ENCODE assay signal across 20 cellular contexts in the genomic region with DNA sequence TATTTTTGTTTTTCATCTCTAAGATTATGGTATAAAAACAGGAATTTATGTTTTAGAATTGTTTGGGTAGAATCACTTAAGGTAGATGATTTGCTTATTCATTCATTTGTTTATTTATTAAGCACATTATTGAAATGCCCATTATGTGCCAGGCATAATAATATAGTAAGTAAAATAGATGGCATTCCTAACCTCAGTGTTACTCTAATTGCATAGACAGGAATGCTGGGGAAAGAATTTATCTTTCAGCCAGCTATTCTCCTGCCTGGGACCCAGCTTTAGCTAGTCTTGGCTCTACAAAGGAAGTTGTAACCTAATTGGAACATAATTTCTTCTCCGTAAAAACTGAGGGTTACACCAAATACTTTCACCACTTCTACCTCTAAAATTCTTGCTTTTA.
DNase-seq lines count a peak whose midpoint lies in the region; ATAC-seq, FAIRE-seq and TF ChIP-seq lines count a peak whose summit lies in the region.
"Had no signal": no experiment of that assay in that cellular context is flagged by ENCODE, and none has a peak within 500 bp of the region (broad histone marks: within the 10 kb centered on the region; RNA-seq: fewer than 3 reads in every experiment).

No MANE protein-coding gene starts in this region.

- H3K9me3 Mint-ChIP-seq in activated naive CD8-positive, alpha-beta T cell (ENCODE audit: low read depth), result no peaks in the 10 kb centered on the region
- H3K9me3 Mint-ChIP-seq in activated naive CD8-positive, alpha-beta T cell treated with anti-CD3 and anti-CD28 coated beads, Interleukin-2, amount 50 U/mL, for 24 hours, result no peaks in the 10 kb centered on the region
- H3K9me3 Mint-ChIP-seq: CD4-positive, alpha-beta memory T cell had no signal

- H3K4me1 Mint-ChIP-seq in activated naive CD8-positive, alpha-beta T cell (ENCODE audit: low read depth), result peaks cover 68% of the 10 kb centered on the region
- peaks cover 63% of the 10 kb centered on the region for H3K4me1 Mint-ChIP-seq in activated naive CD8-positive, alpha-beta T cell treated with anti-CD3 and anti-CD28 coated beads, Interleukin-2, amount 50 U/mL, for 24 hours

- H3K27me3 ChIP-seq in adipocyte (replicated peaks; ENCODE audit: control insufficient read depth, insufficient read depth, low read length), result no peaks in the 10 kb centered on the region
- no peaks in the 10 kb centered on the region for H3K27me3 ChIP-seq in iPS-18a (ENCODE audit: control insufficient read depth, insufficient read depth, low read length)
- no peaks in the 10 kb centered on the region for H3K27me3 ChIP-seq in subcutaneous abdominal adipose tissue (ENCODE audit: control insufficient read depth in 5 of 5, insufficient read depth in 4 of 5, low read length in 5 of 5)
- H3K27me3 ChIP-seq: MG63, pancreas had no signal

- FAIRE-seq in D721Med (lab: Jason Lieb, UNC), result no peak
- FAIRE-seq: bronchial epithelial cell, pancreas had no signal

- H3K4me3 ChIP-seq in adipocyte (ENCODE audit: low read length), result peak overlapping the region; percentile 31
- H3K4me3 ChIP-seq in iPS-18a (ENCODE audit: low read length), result no peak overlapping the region
- no peak overlapping the region for H3K4me3 ChIP-seq in subcutaneous abdominal adipose tissue (ENCODE audit: low read depth in 1 of 5, low read length in 5 of 5)
- H3K4me3 ChIP-seq: MG63, pancreas had no signal

- H3K9ac ChIP-seq in adipocyte (ENCODE audit: low read length), result no peak overlapping the region
- H3K9ac ChIP-seq in iPS-18a (ENCODE audit: low read length), result no peak overlapping the region
- H3K9ac ChIP-seq in subcutaneous abdominal adipose tissue (ENCODE audit: low read length in 5 of 5), result no peak overlapping the region

- H3K27ac ChIP-seq in iPS-18a (ENCODE audit: low read length) (peak overlapping the region; percentile 32), subcutaneous abdominal adipose tissue (ENCODE audit: low read depth, low read length) (peak overlapping the region; percentile 20)
- H3K27ac ChIP-seq: 22Rv1, pancreas had no signal

- TF ChIP-seq CTCF in D721Med (IDR thresholded peaks at IDR 0.05; ENCODE audit: insufficient read depth, missing control alignments), result no peak

- H3K36me3 Mint-ChIP-seq in activated naive CD8-positive, alpha-beta T cell, result peaks cover 10% of the 10 kb centered on the region
- peaks cover 18% of the 10 kb centered on the region for H3K36me3 Mint-ChIP-seq in activated naive CD8-positive, alpha-beta T cell treated with anti-CD3 and anti-CD28 coated beads, Interleukin-2, amount 50 U/mL, for 24 hours (ENCODE audit: low read depth)

- H3K36me3 ChIP-seq in adipocyte (ENCODE audit: control insufficient read depth, insufficient read depth, low read length, severe bottlenecking) (no peaks in the 10 kb centered on the region), iPS-18a (ENCODE audit: control insufficient read depth, low read depth, low read length) (no peaks in the 10 kb centered on the region), subcutaneous abdominal adipose tissue (ENCODE audit: control insufficient read depth in 5 of 5, insufficient read depth in 5 of 5, low read length in 5 of 5) (peaks cover 0 to 3% (median 0%) of the 10 kb centered on the region in 5 donors)
- H3K36me3 ChIP-seq: MG63, pancreas had no signal

- H3K4me1 ChIP-seq in adipocyte (ENCODE audit: control insufficient read depth, insufficient read depth, low read length) (peaks cover 39% of the 10 kb centered on the region), iPS-18a (ENCODE audit: control insufficient read depth, low read depth, low read length) (peaks cover 8% of the 10 kb centered on the region), subcutaneous abdominal adipose tissue (ENCODE audit: control insufficient read depth in 5 of 5, insufficient read depth in 5 of 5, low read length in 5 of 5) (peaks cover 0 to 26% (median 16%) of the 10 kb centered on the region in 5 donors)

- peak overlapping the region; percentile 35 for H3K27ac Mint-ChIP-seq in activated naive CD8-positive, alpha-beta T cell
- no peak overlapping the region for H3K27ac Mint-ChIP-seq in activated naive CD8-positive, alpha-beta T cell treated with anti-CD3 and anti-CD28 coated beads, Interleukin-2, amount 50 U/mL, for 24 hours

- H3K27me3 Mint-ChIP-seq in activated naive CD8-positive, alpha-beta T cell, result no peaks in the 10 kb centered on the region
- H3K27me3 Mint-ChIP-seq in activated naive CD8-positive, alpha-beta T cell treated with anti-CD3 and anti-CD28 coated beads, Interleukin-2, amount 50 U/mL, for 24 hours, result no peaks in the 10 kb centered on the region
- H3K27me3 Mint-ChIP-seq: CD4-positive, alpha-beta memory T cell had no signal

- H3K9me3 ChIP-seq in adipocyte (ENCODE audit: control insufficient read depth, low read length) (no peaks in the 10 kb centered on the region), iPS-18a (ENCODE audit: control insufficient read depth, low read depth, low read length) (no peaks in the 10 kb centered on the region), subcutaneous abdominal adipose tissue (ENCODE audit: control insufficient read depth in 5 of 5, low read length in 5 of 5) (no peaks in the 10 kb centered on the region)
- H3K9me3 ChIP-seq: MG63, pancreas had no signal

- no peak overlapping the region for H3K4me3 Mint-ChIP-seq in activated naive CD8-positive, alpha-beta T cell
- no peak overlapping the region for H3K4me3 Mint-ChIP-seq in activated naive CD8-positive, alpha-beta T cell treated with anti-CD3 and anti-CD28 coated beads, Interleukin-2, amount 50 U/mL, for 24 hours
- H3K4me3 Mint-ChIP-seq: CD4-positive, alpha-beta memory T cell had no signal

- no peak for ATAC-seq in activated naive CD8-positive, alpha-beta T cell treated with anti-CD3 and anti-CD28 coated beads, Interleukin-2, amount 50 U/mL, for 24 hours
- ATAC-seq in GM21526 (IDR thresholded peaks at IDR 0.05; ENCODE audit: low FRiP score, unreplicated experiment), result no peak

- DNase-seq in activated naive CD8-positive, alpha-beta T cell treated with anti-CD3 and anti-CD28 coated beads, Interleukin-2, amount 50 U/mL, for 24 hours, result no peak
- DNase-seq in adipocyte (ENCODE audit: low read depth), result peak; percentile 48
- DNase-seq in NCI-H1694 (lab: John Stamatoyannopoulos, UW), result no peak
- no peak for DNase-seq in D721Med (ENCODE audit: insufficient read length, low spot score)
- DNase-seq: activated CD4-positive, alpha-beta T cell treated with anti-CD3 and anti-CD28 coated beads for 1 hour; activated CD8-positive, alpha-beta memory T cell treated with anti-CD3 and anti-CD28 coated beads, Interleukin-2, amount 50 U/mL, for 4 hours; activated naive CD4-positive, alpha-beta T cell; CD4-positive, alpha-beta memory T cell; effector CD8-positive, alpha-beta T cell; foreskin melanocyte; MG63; NCI-H2029 treated with DMSO at 0.1 percent for 48 hours; pancreas; substantia nigra had no signal
